14 cellular contexts compared by ENCODE assay signal in the genomic region with DNA sequence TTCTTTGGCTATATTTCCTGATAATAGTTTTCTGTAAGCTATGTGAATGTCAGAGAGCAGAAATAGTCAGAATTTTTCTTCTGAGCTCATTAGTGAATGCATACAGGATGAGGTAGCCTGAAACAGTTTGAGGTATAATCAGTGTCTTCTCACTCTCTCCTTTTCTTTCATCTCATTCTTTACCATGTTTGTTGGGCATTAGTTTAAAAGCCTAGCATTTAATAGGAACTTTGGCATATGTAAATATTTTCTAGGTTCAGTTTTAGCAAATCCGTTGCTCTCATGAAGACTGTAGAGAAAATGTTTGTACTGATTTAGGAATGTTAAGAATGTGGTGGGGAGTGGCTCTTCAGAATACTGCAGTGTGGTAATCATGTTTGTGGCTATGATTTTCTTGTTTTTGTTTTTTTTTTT.
DNase-seq lines count a peak whose midpoint lies in the region; ATAC-seq and TF ChIP-seq lines count a peak whose summit lies in the region.
"Had no signal": no experiment of that assay in that cellular context is flagged by ENCODE, and none has a peak within 500 bp of the region (broad histone marks: within the 10 kb centered on the region; RNA-seq: fewer than 3 reads in every experiment).

No MANE protein-coding gene starts in this region.

- no peaks in the 10 kb centered on the region for H4K20me1 ChIP-seq in GM23248 (ENCODE audit: insufficient read depth)

- no peaks in the 10 kb centered on the region for H3K36me3 ChIP-seq in GM23248 (ENCODE audit: low read depth)

- in situ Hi-C loops in GM23248 (cut with MboI): no loop called here

- peak overlapping the region; percentile 79 for H3K4me2 ChIP-seq in GM23248 (ENCODE audit: unreplicated experiment)

- peak overlapping the region; percentile 18; the same call in 1 of the 2 replicates for H3K9ac ChIP-seq in GM23248

- peak overlapping the region; percentile 29 for H2AFZ ChIP-seq in GM23248

- H3K27ac ChIP-seq in GM23248: peak overlapping the region; percentile 76
- H3K27ac ChIP-seq: VCaP had no signal

- H3K9me2 ChIP-seq in GM23248 (ENCODE audit: insufficient read depth): no peaks in the 10 kb centered on the region; the same call in 1 of the 2 replicates

- H3F3A ChIP-seq in GM23248 (ENCODE audit: insufficient read depth): peaks cover 27% of the 10 kb centered on the region

- no peaks in the 10 kb centered on the region for H3K9me3 ChIP-seq in GM23248 (ENCODE audit: low read depth)

- no peaks in the 10 kb centered on the region for H3K27me3 ChIP-seq in GM23248 (replicated peaks; ENCODE audit: insufficient read depth)

- H3K4me1 ChIP-seq in GM23248 (ENCODE audit: insufficient read depth): peaks cover 32% of the 10 kb centered on the region

- H3K79me2 ChIP-seq in GM23248 (ENCODE audit: insufficient read depth): no peaks in the 10 kb centered on the region

- H3K4me3 ChIP-seq in GM23248: peak overlapping the region; percentile 29
- H3K4me3 ChIP-seq in fibroblast of villous mesenchyme (ENCODE audit: low read depth, low read length): no peak overlapping the region

- WGBS in GM23248 (ENCODE audit: low coverage in 1 of 2, low lambda C conversion rate in 2 of 2, missing lambda C conversion rate in 2 of 2), 2 experiments: 0% methylated on average over 1 of the region's 1 CpG

- DNase-seq in GM23248 (peak; percentile 69), SW480 (ENCODE audit: low spot score) (peak; percentile 62), fibroblast of villous mesenchyme (ENCODE audit: low read depth) (peak; percentile 44), renal cortical epithelial cell (ENCODE audit: low read depth) (peak; percentile 91), DMS79 (lab: John Stamatoyannopoulos, UW) (no peak)
- DNase-seq: activated gamma-delta T cell; GOT3; midbrain; NCI-H1105 treated with DMSO at 0.1 percent for 48 hours; stimulated activated naive CD4-positive, alpha-beta T cell treated with Interleukin-2 at 50 U/mL for 16 hours had no signal

- no peak for TF ChIP-seq CTCF in fibroblast of villous mesenchyme (IDR thresholded peaks at IDR 0.05; ENCODE audit: insufficient read depth, low read depth, low read length)

- ATAC-seq in GM21737 (IDR thresholded peaks at IDR 0.05; ENCODE audit: unreplicated experiment) (no peak), GM18907 (IDR thresholded peaks at IDR 0.05; ENCODE audit: unreplicated experiment) (no peak), GM18858 (IDR thresholded peaks at IDR 0.05; ENCODE audit: unreplicated experiment) (no peak)
